ENCODE assay signal across 8 cellular contexts in genomic region chr1:2548068-2548589, GRCh38. TPM values are rescaled to one million over a fixed set of nuclear protein-coding genes. Genes with fewer than 3 reads are reported as not detected.
DNase-seq lines count a peak whose midpoint lies in the region; ATAC-seq, FAIRE-seq and TF ChIP-seq lines count a peak whose summit lies in the region.

No MANE protein-coding gene starts in this region.

- H3K9me3 ChIP-seq in DOHH2 (ENCODE audit: control insufficient read depth, insufficient read depth, low read length) (no peaks in the 10 kb centered on the region), HepG2 (ENCODE audit: low read length) (no peaks in the 10 kb centered on the region)

- TF ChIP-seq POLR2A in HepG2 (IDR thresholded peaks at IDR 0.05; ENCODE audit: insufficient read depth in 1 of 2, low read depth in 2 of 2, low read length in 2 of 2), result no peak; a peak in 1 of 4 replicates

- peak overlapping the region; percentile 76 for H3K9ac ChIP-seq in HepG2 (ENCODE audit: insufficient read depth, low read depth, low read length)

- no TSS peak for BruUV-seq in HepG2 (replicated peaks; lab: Mats Ljungman, UMichigan)

- H3K27ac ChIP-seq in DOHH2 (ENCODE audit: low read depth, low read length), result peak overlapping the region; percentile 98
- peak overlapping the region; percentile 55 for H3K27ac ChIP-seq in HepG2 (ENCODE audit: extremely low read length, insufficient read depth, low read length)

- TF ChIP-seq CTCF in DOHH2 (IDR thresholded peaks at IDR 0.05; ENCODE audit: low read depth, low read length, poor library complexity, severe bottlenecking) (peak; percentile 96), HepG2 (CRISPR knock-in tag; IDR thresholded peaks at IDR 0.05) (peak; percentile 98)

- peaks cover 6% of the 10 kb centered on the region; the same call in 1 of the 2 replicates for H3K79me2 ChIP-seq in DOHH2 (ENCODE audit: control insufficient read depth, low read length)
- H3K79me2 ChIP-seq in HepG2 (ENCODE audit: insufficient read depth, low read length), result no peaks in the 10 kb centered on the region

- H3K36me3 ChIP-seq in DOHH2 (ENCODE audit: control insufficient read depth, low read length), result no peaks in the 10 kb centered on the region
- H3K36me3 ChIP-seq in HepG2 (replicated peaks in 1 of 2; ENCODE audit: control insufficient read depth in 1 of 2, insufficient read depth in 2 of 2, low read length in 2 of 2), result no peaks in the 10 kb centered on the region

- no peak overlapping the region for H2AFZ ChIP-seq in HepG2 (ENCODE audit: low read length)

- H3K4me3 ChIP-seq in DOHH2 (ENCODE audit: low read length) (peak overlapping the region; percentile 87), HepG2 (replicated peaks in 1 of 3; ENCODE audit: insufficient read depth in 1 of 3, low read depth in 2 of 3, low read length in 3 of 3) (peak overlapping the region in 2 of 3 experiments; percentile 64 to 80; a peak in 4 of 6 replicates)

- DNase-seq in HEK293T (ENCODE audit: extremely low spot score) (peak; percentile 78), NCI-H2227 treated with DMSO at 0.1 percent for 48 hours (lab: John Stamatoyannopoulos, UW) (peak; percentile 48), dedifferentiated amniotic fluid mesenchymal stem cell (ENCODE audit: extremely low spot score) (peak; percentile 32), HepG2 (ENCODE audit: low spot score) (peak; percentile 66)
- DNase-seq in activated CD4-positive, alpha-beta T cell treated with anti-CD3 and anti-CD28 coated beads, Interleukin-2, amount 10 ng/mL, durations not matched to agents 7 days and 5 days, result peak; percentile 87
- peak; percentile 83 for DNase-seq in stimulated activated CD4-positive, alpha-beta T cell treated with anti-CD3 and anti-CD28 coated beads, Interleukin-4, amount 100 ng/mL, for 1 hour

- H3K4me1 ChIP-seq in DOHH2 (ENCODE audit: control insufficient read depth, low read length) (peaks cover 47% of the 10 kb centered on the region), HepG2 (ENCODE audit: insufficient read depth, low read length) (peaks cover 71% of the 10 kb centered on the region)

- no peaks in the 10 kb centered on the region for H3K27me3 Mint-ChIP-seq in activated CD4-positive, alpha-beta T cell treated with anti-CD3 and anti-CD28 coated beads, Interleukin-2, amount 10 ng/mL, durations not matched to agents 7 days and 5 days

- POLR2A ChIA-PET in HEK293T (lab: Yijun Ruan, JAX), result interaction anchor here (0.6 to 4.5 kb wide), 3 partner anchors 20 to 354 kb away, joined by 4 to 74 read pairs (median 5); partner anchors contain the start of genes FAAP20, HES5 and PANK4
- POLR2A ChIA-PET in activated CD4-positive, alpha-beta T cell treated with anti-CD3 and anti-CD28 coated beads, Interleukin-2, amount 10 ng/mL, durations not matched to agents 7 days and 5 days (lab: Charles Lee), result interaction anchor here (0.7 to 2.1 kb wide), 4 partner anchors 8 to 263 kb away, joined by 3 to 7 read pairs (median 3); partner anchors contain the start of genes PRXL2B and TNFRSF14
- POLR2A ChIA-PET in HepG2 (lab: Yijun Ruan, JAX), result interaction anchor here (1.2 to 3.4 kb wide), 4 partner anchors 37 to 157 kb away, joined by 5 to 21 read pairs (median 10); partner anchors contain the start of genes MORN1, PEX10, PRXL2B and RER1

- no peaks in the 10 kb centered on the region for H3K9me2 ChIP-seq in DOHH2 (replicated peaks; ENCODE audit: control insufficient read depth, low read length)

- H3K4me2 ChIP-seq in DOHH2 (ENCODE audit: low read length) (peak overlapping the region; percentile 100), HepG2 (ENCODE audit: low read depth, low read length) (peak overlapping the region; percentile 85)

- peak overlapping the region; percentile 87 for H3K4me3 Mint-ChIP-seq in activated CD4-positive, alpha-beta T cell treated with anti-CD3 and anti-CD28 coated beads, Interleukin-2, amount 10 ng/mL, durations not matched to agents 7 days and 5 days

- TF ChIP-seq RAD21 in HepG2 (CRISPR knock-in tag; IDR thresholded peaks at IDR 0.05), result peak; percentile 88

- WGBS in HepG2 (ENCODE audit: low lambda C conversion rate), result 15% methylated on average over 15 of the region's 17 CpGs

- peaks cover 3% of the 10 kb centered on the region; the same call in 1 of the 2 replicates for H3K27me3 ChIP-seq in DOHH2 (ENCODE audit: control insufficient read depth, low read length)
- H3K27me3 ChIP-seq in HepG2 (ENCODE audit: control insufficient read depth in 1 of 2, insufficient read depth in 2 of 2, low read length in 2 of 2), result 0 out of 5 replicates have a peak, but pooled peaks cover 0 to under 1% of the 10 kb centered on the region in 2 experiments

- H3K27ac Mint-ChIP-seq in activated CD4-positive, alpha-beta T cell treated with anti-CD3 and anti-CD28 coated beads, Interleukin-2, amount 10 ng/mL, durations not matched to agents 7 days and 5 days, result peak overlapping the region; percentile 97

- H3K9me3 Mint-ChIP-seq in activated CD4-positive, alpha-beta T cell treated with anti-CD3 and anti-CD28 coated beads, Interleukin-2, amount 10 ng/mL, durations not matched to agents 7 days and 5 days, result no peaks in the 10 kb centered on the region

- H3F3A ChIP-seq in DOHH2 (ENCODE audit: control insufficient read depth, insufficient read depth), result peaks cover 21% of the 10 kb centered on the region

- peak; percentile 30 for FAIRE-seq in HepG2 (lab: Jason Lieb, UNC)

- H3K36me3 Mint-ChIP-seq in activated CD4-positive, alpha-beta T cell treated with anti-CD3 and anti-CD28 coated beads, Interleukin-2, amount 10 ng/mL, durations not matched to agents 7 days and 5 days (ENCODE audit: low read depth), result no peaks in the 10 kb centered on the region

- CTCF ChIA-PET in HEK293T (lab: Yijun Ruan, JAX), result interaction anchor here (0.7 to 1.5 kb wide), 4 partner anchors 87 to 134 kb away, joined by 3 to 5 read pairs (median 3); no protein-coding TSS in a partner anchor
- CTCF ChIA-PET in activated CD4-positive, alpha-beta T cell treated with anti-CD3 and anti-CD28 coated beads, Interleukin-2, amount 10 ng/mL, durations not matched to agents 7 days and 5 days (lab: Charles Lee), result interaction anchor here (0.8 to 4.5 kb wide), 18 partner anchors 8 to 353 kb away, joined by 3 to 36 read pairs (median 5); partner anchors contain the start of genes FAAP20, PANK4, PEX10 and PRXL2B
- CTCF ChIA-PET in HepG2 (lab: Yijun Ruan, JAX; ENCODE audit: low intra/inter-chr PET ratio, low total read pairs), result interaction anchor here (0.8 to 2.0 kb wide), 4 partner anchors 9 to 134 kb away, joined by 3 to 18 read pairs (median 6); no protein-coding TSS in a partner anchor

- ATAC-seq in HepG2, result peak; percentile 51
- no peak for ATAC-seq in GM21390 (IDR thresholded peaks at IDR 0.05; ENCODE audit: unreplicated experiment)

- no peak for TF ChIP-seq EP300 in HepG2 (IDR thresholded peaks at IDR 0.05; ENCODE audit: low read depth in 2 of 2, low read length in 2 of 2)
- TF ChIP-seq EP300 in HepG2 (CRISPR knock-in tag; IDR thresholded peaks at IDR 0.05; ENCODE audit: borderline replicate concordance), result no peak

- intact Hi-C loops in HepG2 (cut with micrococcal nuclease; ENCODE audit: unreplicated experiment), result loop anchor here (1.0 kb wide), 1 partner anchor 134 kb away; no protein-coding TSS in a partner anchor

- in situ Hi-C loops in HepG2 (cut with HindIII; ENCODE audit: extremely low pct_ligation_motif_present, low pct_unique_long_range_greater_than_20kb), result loop anchor here (5.0 kb wide), 1 partner anchor 136 kb away; the partner anchor contains the start of gene PEX10

- peaks cover 37% of the 10 kb centered on the region for H3K4me1 Mint-ChIP-seq in activated CD4-positive, alpha-beta T cell treated with anti-CD3 and anti-CD28 coated beads, Interleukin-2, amount 10 ng/mL, durations not matched to agents 7 days and 5 days

- H4K20me1 ChIP-seq in DOHH2 (ENCODE audit: control insufficient read depth, insufficient read depth, low read depth, low read length), result no peaks in the 10 kb centered on the region
- no peaks in the 10 kb centered on the region for H4K20me1 ChIP-seq in HepG2 (ENCODE audit: insufficient read depth, low read length)

RNA-seq across cellular contexts. Expression of gene TNFRSF14, which starts 8.0 kb away (rescaled TPM):
- 100 to 1,000 TPM; 182 to 192 TPM for total RNA-seq in activated CD4-positive, alpha-beta T cell treated with anti-CD3 and anti-CD28 coated beads, Interleukin-2, amount 10 ng/mL, durations not matched to agents 7 days and 5 days
- 6.2 and 11.9 TPM in 2 replicates for total RNA-seq in HepG2 (2016; rRNA removed; fragmentation: Illumina TruSeq; extraction: Trizol)
- total RNA-seq in HepG2 (2016; cell fraction: cytosol; rRNA removed; fragmentation: Illumina TruSeq; extraction: Trizol; ENCODE audit: low read depth), result 7.1 and 8.0 TPM in 2 replicates
- total RNA-seq in HepG2 (2016; cell fraction: insoluble cytoplasmic fraction; rRNA removed; fragmentation: Illumina TruSeq; extraction: Trizol), result 5.5 and 13.2 TPM in 2 replicates
- total RNA-seq in HepG2 (2016; cell fraction: membrane; rRNA removed; fragmentation: Illumina TruSeq; extraction: Trizol), result 10.5 and 12.4 TPM in 2 replicates
- total RNA-seq in HepG2 (2016; cell fraction: nucleus; rRNA removed; fragmentation: Illumina TruSeq; extraction: Trizol), result 11.2 and 11.3 TPM in 2 replicates
- polyA plus RNA-seq in HepG2 (2011; rRNA removed), result 49.9 and 70.7 TPM in 2 replicates
- polyA plus RNA-seq in HepG2 (2011; cell fraction: cytosol; rRNA removed), result 24.2 and 35.1 TPM in 2 replicates
- 534 and 601 TPM in 2 replicates for polyA plus RNA-seq in HepG2 (2011; cell fraction: nucleus; rRNA removed)
- polyA plus RNA-seq in HepG2 (2012), result 20.3 and 22.1 TPM in 2 replicates
- 6.2 and 6.4 TPM in 2 replicates for polyA plus RNA-seq in HepG2 (2016; cell fraction: cytosol; fragmentation: Illumina TruSeq; extraction: Trizol; ENCODE audit: low read depth)
- polyA plus RNA-seq in HepG2 (2016; cell fraction: insoluble cytoplasmic fraction; fragmentation: Illumina TruSeq; extraction: Trizol; ENCODE audit: low read depth), result 5.6 and 7.2 TPM in 2 replicates
- polyA plus RNA-seq in HepG2 (2016; cell fraction: membrane; fragmentation: Illumina TruSeq; extraction: Trizol; ENCODE audit: low read depth), result 9.0 and 10.4 TPM in 2 replicates
- polyA plus RNA-seq in HepG2 (2016; cell fraction: nucleus; fragmentation: Illumina TruSeq; extraction: Trizol; ENCODE audit: insufficient read depth, low read depth), result 35.7 and 39.2 TPM in 2 replicates
- 0.61 and 40.6 TPM in 2 replicates for polyA minus RNA-seq in HepG2 (2011; rRNA and poly(A)+ RNA removed; ENCODE audit: low replicate concordance)
- polyA minus RNA-seq in HepG2 (2011; cell fraction: cytosol; rRNA and poly(A)+ RNA removed), result 12.6 and 13.8 TPM in 2 replicates
- polyA minus RNA-seq in HepG2 (2011; cell fraction: nucleus; rRNA and poly(A)+ RNA removed), result 32.2 and 34.3 TPM in 2 replicates

RNA-seq across cellular contexts. Expression of gene HES5, which starts 18.1 kb away (rescaled TPM):
- not detected for total RNA-seq in activated CD4-positive, alpha-beta T cell treated with anti-CD3 and anti-CD28 coated beads, Interleukin-2, amount 10 ng/mL, durations not matched to agents 7 days and 5 days
- not detected in 2 replicates for total RNA-seq in HepG2 (2016; rRNA removed; fragmentation: Illumina TruSeq; extraction: Trizol)
- not detected in 2 replicates for total RNA-seq in HepG2 (2016; cell fraction: cytosol; rRNA removed; fragmentation: Illumina TruSeq; extraction: Trizol; ENCODE audit: low read depth)
- not detected in 2 replicates for total RNA-seq in HepG2 (2016; cell fraction: insoluble cytoplasmic fraction; rRNA removed; fragmentation: Illumina TruSeq; extraction: Trizol)
- not detected in 2 replicates for total RNA-seq in HepG2 (2016; cell fraction: membrane; rRNA removed; fragmentation: Illumina TruSeq; extraction: Trizol)
- total RNA-seq in HepG2 (2016; cell fraction: nucleus; rRNA removed; fragmentation: Illumina TruSeq; extraction: Trizol), result not detected in 2 replicates
- 0.05 TPM in 1 of 2 replicates, not detected in the other for polyA plus RNA-seq in HepG2 (2011; rRNA removed)
- not detected in 2 replicates for polyA plus RNA-seq in HepG2 (2011; cell fraction: cytosol; rRNA removed)
- polyA plus RNA-seq in HepG2 (2011; cell fraction: nucleus; rRNA removed), result not detected in 2 replicates
- not detected in 2 replicates for polyA plus RNA-seq in HepG2 (2012)
- not detected in 2 replicates for polyA plus RNA-seq in HepG2 (2016; cell fraction: cytosol; fragmentation: Illumina TruSeq; extraction: Trizol; ENCODE audit: low read depth)
- polyA plus RNA-seq in HepG2 (2016; cell fraction: insoluble cytoplasmic fraction; fragmentation: Illumina TruSeq; extraction: Trizol; ENCODE audit: low read depth), result not detected in 2 replicates
- polyA plus RNA-seq in HepG2 (2016; cell fraction: membrane; fragmentation: Illumina TruSeq; extraction: Trizol; ENCODE audit: low read depth), result not detected in 2 replicates
- not detected in 2 replicates for polyA plus RNA-seq in HepG2 (2016; cell fraction: nucleus; fragmentation: Illumina TruSeq; extraction: Trizol; ENCODE audit: insufficient read depth, low read depth)
- polyA minus RNA-seq in HepG2 (2011; rRNA and poly(A)+ RNA removed; ENCODE audit: low replicate concordance), result not detected in 2 replicates
- not detected in 2 replicates for polyA minus RNA-seq in HepG2 (2011; cell fraction: cytosol; rRNA and poly(A)+ RNA removed)
- not detected in 2 replicates for polyA minus RNA-seq in HepG2 (2011; cell fraction: nucleus; rRNA and poly(A)+ RNA removed)

RNA-seq across cellular contexts. Expression of gene PANK4, which starts 21.7 kb away (rescaled TPM):
- 10 to 100 TPM; 66.6 to 76.6 TPM for total RNA-seq in activated CD4-positive, alpha-beta T cell treated with anti-CD3 and anti-CD28 coated beads, Interleukin-2, amount 10 ng/mL, durations not matched to agents 7 days and 5 days
- total RNA-seq in HepG2 (2016; rRNA removed; fragmentation: Illumina TruSeq; extraction: Trizol), result 9.2 and 19.3 TPM in 2 replicates
- total RNA-seq in HepG2 (2016; cell fraction: cytosol; rRNA removed; fragmentation: Illumina TruSeq; extraction: Trizol; ENCODE audit: low read depth), result 15.2 and 19.7 TPM in 2 replicates
- total RNA-seq in HepG2 (2016; cell fraction: insoluble cytoplasmic fraction; rRNA removed; fragmentation: Illumina TruSeq; extraction: Trizol), result 9.5 and 17.6 TPM in 2 replicates
- 5.3 and 5.7 TPM in 2 replicates for total RNA-seq in HepG2 (2016; cell fraction: membrane; rRNA removed; fragmentation: Illumina TruSeq; extraction: Trizol)
- 19.2 TPM in 2 replicates for total RNA-seq in HepG2 (2016; cell fraction: nucleus; rRNA removed; fragmentation: Illumina TruSeq; extraction: Trizol)
- 17.2 and 17.4 TPM in 2 replicates for polyA plus RNA-seq in HepG2 (2011; rRNA removed)
- polyA plus RNA-seq in HepG2 (2011; cell fraction: cytosol; rRNA removed), result 7.9 and 10.5 TPM in 2 replicates
- polyA plus RNA-seq in HepG2 (2011; cell fraction: nucleus; rRNA removed), result 84.3 and 91.7 TPM in 2 replicates
- polyA plus RNA-seq in HepG2 (2012), result 11.1 and 12.3 TPM in 2 replicates
- polyA plus RNA-seq in HepG2 (2016; cell fraction: cytosol; fragmentation: Illumina TruSeq; extraction: Trizol; ENCODE audit: low read depth), result 0.83 and 1.3 TPM in 2 replicates
- polyA plus RNA-seq in HepG2 (2016; cell fraction: insoluble cytoplasmic fraction; fragmentation: Illumina TruSeq; extraction: Trizol; ENCODE audit: low read depth), result 6.9 and 9.3 TPM in 2 replicates
- 1.5 and 2.2 TPM in 2 replicates for polyA plus RNA-seq in HepG2 (2016; cell fraction: membrane; fragmentation: Illumina TruSeq; extraction: Trizol; ENCODE audit: low read depth)
- polyA plus RNA-seq in HepG2 (2016; cell fraction: nucleus; fragmentation: Illumina TruSeq; extraction: Trizol; ENCODE audit: insufficient read depth, low read depth), result 33.9 and 43.9 TPM in 2 replicates
- 27.8 and 43.6 TPM in 2 replicates for polyA minus RNA-seq in HepG2 (2011; rRNA and poly(A)+ RNA removed; ENCODE audit: low replicate concordance)
- 14.8 and 18.2 TPM in 2 replicates for polyA minus RNA-seq in HepG2 (2011; cell fraction: cytosol; rRNA and poly(A)+ RNA removed)
- 56.7 and 65.1 TPM in 2 replicates for polyA minus RNA-seq in HepG2 (2011; cell fraction: nucleus; rRNA and poly(A)+ RNA removed)

RNA-seq across cellular contexts. Expression of gene PRXL2B, which starts 38.4 kb away (rescaled TPM):
- total RNA-seq in activated CD4-positive, alpha-beta T cell treated with anti-CD3 and anti-CD28 coated beads, Interleukin-2, amount 10 ng/mL, durations not matched to agents 7 days and 5 days, result 10 to 100 TPM; 25.2 to 33.3 TPM
- total RNA-seq in HepG2 (2016; rRNA removed; fragmentation: Illumina TruSeq; extraction: Trizol), result 14.1 and 16.8 TPM in 2 replicates
- total RNA-seq in HepG2 (2016; cell fraction: cytosol; rRNA removed; fragmentation: Illumina TruSeq; extraction: Trizol; ENCODE audit: low read depth), result 3.3 and 4.6 TPM in 2 replicates
- 14.4 and 15.6 TPM in 2 replicates for total RNA-seq in HepG2 (2016; cell fraction: insoluble cytoplasmic fraction; rRNA removed; fragmentation: Illumina TruSeq; extraction: Trizol)
- 9.8 and 9.9 TPM in 2 replicates for total RNA-seq in HepG2 (2016; cell fraction: membrane; rRNA removed; fragmentation: Illumina TruSeq; extraction: Trizol)
- 8.9 and 10.7 TPM in 2 replicates for total RNA-seq in HepG2 (2016; cell fraction: nucleus; rRNA removed; fragmentation: Illumina TruSeq; extraction: Trizol)
- polyA plus RNA-seq in HepG2 (2011; rRNA removed), result 22.1 and 29.5 TPM in 2 replicates
- 24.7 and 29.1 TPM in 2 replicates for polyA plus RNA-seq in HepG2 (2011; cell fraction: cytosol; rRNA removed)
- polyA plus RNA-seq in HepG2 (2011; cell fraction: nucleus; rRNA removed), result 72.9 and 75.2 TPM in 2 replicates
- 22.4 and 26.9 TPM in 2 replicates for polyA plus RNA-seq in HepG2 (2012)
- 4.6 and 4.8 TPM in 2 replicates for polyA plus RNA-seq in HepG2 (2016; cell fraction: cytosol; fragmentation: Illumina TruSeq; extraction: Trizol; ENCODE audit: low read depth)
- polyA plus RNA-seq in HepG2 (2016; cell fraction: insoluble cytoplasmic fraction; fragmentation: Illumina TruSeq; extraction: Trizol; ENCODE audit: low read depth), result 20.7 and 24.0 TPM in 2 replicates
- polyA plus RNA-seq in HepG2 (2016; cell fraction: membrane; fragmentation: Illumina TruSeq; extraction: Trizol; ENCODE audit: low read depth), result 11.7 and 12.0 TPM in 2 replicates
- 24.3 and 25.8 TPM in 2 replicates for polyA plus RNA-seq in HepG2 (2016; cell fraction: nucleus; fragmentation: Illumina TruSeq; extraction: Trizol; ENCODE audit: insufficient read depth, low read depth)
- polyA minus RNA-seq in HepG2 (2011; rRNA and poly(A)+ RNA removed; ENCODE audit: low replicate concordance), result 3.8 and 32.9 TPM in 2 replicates
- polyA minus RNA-seq in HepG2 (2011; cell fraction: cytosol; rRNA and poly(A)+ RNA removed), result 16.2 and 16.4 TPM in 2 replicates
- polyA minus RNA-seq in HepG2 (2011; cell fraction: nucleus; rRNA and poly(A)+ RNA removed), result 5.8 and 7.5 TPM in 2 replicates

Comparison
In these comparisons a context has a peak if more than half of its experiments do, and no peak if none do; other contexts are left out.
1. DNase-seq: peak in every context shown above with its lines; median percentile 87 in activated CD4-positive, alpha-beta T cell treated with anti-CD3 and anti-CD28 coated beads, Interleukin-2, amount 10 ng/mL, durations not matched to agents 7 days and 5 days; 83 in stimulated activated CD4-positive, alpha-beta T cell treated with anti-CD3 and anti-CD28 coated beads, Interleukin-4, amount 100 ng/mL, for 1 hour; 78 in HEK293T; 66 in HepG2; 48 in NCI-H2227 treated with DMSO at 0.1 percent for 48 hours; 32 in dedifferentiated amniotic fluid mesenchymal stem cell.
2. RNA of gene TNFRSF14, which starts 8.0 kb away (total RNA-seq): 182 to 192 TPM in activated CD4-positive, alpha-beta T cell treated with anti-CD3 and anti-CD28 coated beads, Interleukin-2, amount 10 ng/mL, durations not matched to agents 7 days and 5 days; 5.5 to 13.2 TPM in HepG2; every median in the first group is over 10 times any median in the second.